In genomic region chr5:113693621-113694130, GRCh38 we compare ENCODE assay signal across 1 cellular context.
TF ChIP-seq lines count a peak whose summit lies in the region.

No MANE protein-coding gene starts in this region.

TF ChIP-seq in H1, 55 proteins besides CTCF, POLR2A, EP300 and RAD21 (continued from another document):
- TF ChIP-seq NANOG (IDR thresholded peaks at IDR 0.05; ENCODE audit: insufficient read depth, low read depth, low read length, poor library complexity, severe bottlenecking) (no peak), CREB1 (IDR thresholded peaks at IDR 0.05) (no peak), FOSL1 (IDR thresholded peaks at IDR 0.05; ENCODE audit: insufficient read depth, low read depth, low read length) (no peak), CTBP2 (IDR thresholded peaks at IDR 0.05; ENCODE audit: borderline replicate concordance, insufficient read depth, insufficient read length, low read length) (no peak), SRF (IDR thresholded peaks at IDR 0.05; ENCODE audit: low read depth, low read length) (no peak), SIN3A (conservative IDR thresholded peaks at IDR 0.05 in 1 of 2, IDR thresholded peaks at IDR 0.05 in 1 of 2; ENCODE audit: low read depth in 1 of 2, low read length in 2 of 2) (no peak), EGR1 (IDR thresholded peaks at IDR 0.05; ENCODE audit: borderline replicate concordance, low read depth, low read length) (no peak), HDAC6 (IDR thresholded peaks at IDR 0.05; ENCODE audit: low read depth, low read length) (no peak), BCL11A (IDR thresholded peaks at IDR 0.05; ENCODE audit: low read depth in 2 of 2, low read length in 2 of 2) (no peak), SP1 (IDR thresholded peaks at IDR 0.05; ENCODE audit: low read depth, low read length) (no peak), CHD2 (IDR thresholded peaks at IDR 0.05; ENCODE audit: low read length) (no peak), TBP (IDR thresholded peaks at IDR 0.05; ENCODE audit: low read depth, low read length) (no peak)
TF ChIP-seq in H1: peak in this region for 0.
